7 cellular contexts compared by ENCODE assay signal in genomic region chr4:112633477-112634235, GRCh38. TPM values are rescaled to one million over a fixed set of nuclear protein-coding genes. Genes with fewer than 3 reads are reported as not detected.
DNase-seq lines count a peak whose midpoint lies in the region; ATAC-seq and TF ChIP-seq lines count a peak whose summit lies in the region.

No MANE protein-coding gene starts in this region.

- H3K9ac ChIP-seq in HUES48 (ENCODE audit: low read depth, low read length), result no peak overlapping the region; the same call in 1 of the 2 replicates

- H3K4me1 ChIP-seq in HUES48 (ENCODE audit: control insufficient read depth, insufficient read depth, low read length) (peaks cover 20% of the 10 kb centered on the region), testis (peaks cover 8% of the 10 kb centered on the region)

- peak; percentile 52 for DNase-seq in ELR (ENCODE audit: low read depth)
- peak; percentile 4 for DNase-seq in SIG-M5 (lab: John Stamatoyannopoulos, UW)
- DNase-seq in foreskin fibroblast, result peak; percentile 19 to 61
- no peak for DNase-seq in testis
- no peak for DNase-seq in activated naive CD4-positive, alpha-beta T cell treated with Interleukin-2 at 50 U/mL for 16 hours

- ATAC-seq in HG02571 (IDR thresholded peaks at IDR 0.05; ENCODE audit: unreplicated experiment), result no peak

- peak overlapping the region; percentile 49 for H3K27ac ChIP-seq in HUES48 (ENCODE audit: low read depth, low read length)
- H3K27ac ChIP-seq in testis, result no peak overlapping the region

- H3K36me3 ChIP-seq in HUES48 (ENCODE audit: control insufficient read depth, insufficient read depth, low read length) (peaks cover 47% of the 10 kb centered on the region), testis (ENCODE audit: low read depth, missing control alignments) (no peaks in the 10 kb centered on the region)

- intact Hi-C loops in testis (cut with DNase I; ENCODE audit: low total_unique reads), result loop anchor here (10.0 kb wide), 2 partner anchors 131 to 311 kb away; no protein-coding TSS in a partner anchor

- H3K27me3 ChIP-seq in HUES48 (ENCODE audit: control insufficient read depth, insufficient read depth, low read length) (no peaks in the 10 kb centered on the region), testis (no peaks in the 10 kb centered on the region)

- TF ChIP-seq POLR2A in testis (IDR thresholded peaks at IDR 0.05), result no peak

- no peak overlapping the region for H3K4me3 ChIP-seq in HUES48 (ENCODE audit: low read depth, low read length)
- H3K4me3 ChIP-seq in foreskin fibroblast (ENCODE audit: low read depth in 1 of 2, low read length in 2 of 2), result no peak overlapping the region
- no peak overlapping the region for H3K4me3 ChIP-seq in testis

- TF ChIP-seq CTCF in foreskin fibroblast (IDR thresholded peaks at IDR 0.05; ENCODE audit: low read depth, low read length), result peak; percentile 38
- TF ChIP-seq CTCF in testis (IDR thresholded peaks at IDR 0.05), result peak in 2 of 3 experiments; percentile 31 to 38

- no peaks in the 10 kb centered on the region for H3K9me3 ChIP-seq in HUES48 (ENCODE audit: control insufficient read depth, insufficient read depth, low read length)
- H3K9me3 ChIP-seq in testis, result no peaks in the 10 kb centered on the region

- WGBS in testis, 2 donors, result 41 to 44% methylated on average over 4 of the region's 4 CpGs

RNA-seq across cellular contexts. Expression of gene ZGRF1, which starts 3.1 kb away (rescaled TPM):
- total RNA-seq in testis, result 10 to 100 TPM; 16.9 to 25.7 TPM
- 6.4 TPM for polyA plus RNA-seq in testis (ENCODE audit: insufficient read depth, low read depth, low replicate concordance)

RNA-seq across cellular contexts. Expression of gene LARP7, which starts 3.3 kb away (rescaled TPM):
- total RNA-seq in testis, result 10 to 100 TPM; 40.6 to 41.7 TPM
- polyA plus RNA-seq in testis (ENCODE audit: insufficient read depth, low read depth, low replicate concordance), result 15.6 TPM

Comparison
In these comparisons a context has a peak if more than half of its experiments do, and no peak if none do; other contexts are left out.
1. DNase-seq: peak in ELR (single experiment), SIG-M5 (single experiment) and foreskin fibroblast (2 of 2); none in testis (single experiment) and activated naive CD4-positive, alpha-beta T cell treated with Interleukin-2 at 50 U/mL for 16 hours (single experiment).